Comparison of ENCODE assay signal across 23 cellular contexts in the genomic region with DNA sequence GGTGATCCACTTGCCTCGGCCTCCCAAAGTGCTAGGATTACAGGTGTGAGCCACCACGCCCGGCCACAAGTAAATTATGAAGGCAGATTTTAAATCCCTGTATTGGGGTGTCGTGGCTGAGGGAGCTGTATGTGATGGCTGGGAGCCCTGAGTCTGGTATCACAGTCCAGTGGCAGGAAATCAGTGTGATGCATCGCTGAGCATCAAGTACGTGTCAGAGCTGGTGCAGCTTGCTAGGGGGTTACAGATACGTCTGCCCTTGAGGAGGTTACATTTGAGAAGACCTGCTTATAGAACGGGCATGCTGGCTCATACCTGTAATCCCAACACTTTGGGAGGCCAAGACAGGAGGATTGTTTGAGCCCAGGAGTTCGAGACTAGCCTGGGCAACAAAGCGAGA. TPM values are rescaled to one million over a fixed set of nuclear protein-coding genes. Genes with fewer than 3 reads are reported as not detected.
DNase-seq lines count a peak whose midpoint lies in the region; ATAC-seq and TF ChIP-seq lines count a peak whose summit lies in the region.
"Had no signal": no experiment of that assay in that cellular context is flagged by ENCODE, and none has a peak within 500 bp of the region (broad histone marks: within the 10 kb centered on the region; RNA-seq: fewer than 3 reads in every experiment).

No MANE protein-coding gene starts in this region.

- POLR2A ChIA-PET in activated CD8-positive, alpha-beta T cell treated with anti-CD3 and anti-CD28 coated beads, Interleukin-2, amount 10 ng/mL, durations not matched to agents 7 days and 5 days (lab: Charles Lee), result no interaction called here
- POLR2A ChIA-PET in activated CD8-positive, alpha-beta T cell treated with anti-CD3 and anti-CD28 coated beads for 36 hours (lab: Charles Lee), result no interaction called here

- no peak overlapping the region for H3K27ac Mint-ChIP-seq in activated CD8-positive, alpha-beta T cell treated with anti-CD3 and anti-CD28 coated beads, Interleukin-2, amount 10 ng/mL, durations not matched to agents 7 days and 5 days
- H3K27ac Mint-ChIP-seq in activated CD8-positive, alpha-beta T cell treated with anti-CD3 and anti-CD28 coated beads for 36 hours, result no peak overlapping the region

- CTCF ChIA-PET in activated CD8-positive, alpha-beta T cell treated with anti-CD3 and anti-CD28 coated beads, Interleukin-2, amount 10 ng/mL, durations not matched to agents 7 days and 5 days (lab: Charles Lee), result interaction anchor here (0.9 to 1.5 kb wide), 2 partner anchors 22 to 122 kb away, joined by 3 to 5 read pairs; no protein-coding TSS in a partner anchor
- CTCF ChIA-PET in activated CD8-positive, alpha-beta T cell treated with anti-CD3 and anti-CD28 coated beads for 36 hours (lab: Charles Lee), result interaction anchor here (1.2 to 4.0 kb wide), 3 partner anchors 8 to 131 kb away, joined by 6 to 18 read pairs (median 6); no protein-coding TSS in a partner anchor

- H3K4me1 ChIP-seq in colonic mucosa, result no peaks in the 10 kb centered on the region

- H3K27ac ChIP-seq in colonic mucosa, result no peak overlapping the region
- H3K27ac ChIP-seq: C4-2B, KMS-11, Peyer's patch, SJSA1 had no signal

- no peaks in the 10 kb centered on the region for H3K27me3 Mint-ChIP-seq in activated CD8-positive, alpha-beta T cell treated with anti-CD3 and anti-CD28 coated beads, Interleukin-2, amount 10 ng/mL, durations not matched to agents 7 days and 5 days (ENCODE audit: low read depth)
- no peaks in the 10 kb centered on the region for H3K27me3 Mint-ChIP-seq in activated CD8-positive, alpha-beta T cell treated with anti-CD3 and anti-CD28 coated beads for 36 hours

- H3K4me3 ChIP-seq in GM12865 (ENCODE audit: low read depth, low read length), result no peak overlapping the region
- no peak overlapping the region for H3K4me3 ChIP-seq in colonic mucosa
- H3K4me3 ChIP-seq: Peyer's patch, SJSA1 had no signal

- H3K4me3 Mint-ChIP-seq in activated CD8-positive, alpha-beta T cell treated with anti-CD3 and anti-CD28 coated beads, Interleukin-2, amount 10 ng/mL, durations not matched to agents 7 days and 5 days, result no peak overlapping the region
- H3K4me3 Mint-ChIP-seq in activated CD8-positive, alpha-beta T cell treated with anti-CD3 and anti-CD28 coated beads for 36 hours, result no peak overlapping the region

- no peaks in the 10 kb centered on the region for H3K9me3 ChIP-seq in colonic mucosa
- H3K9me3 ChIP-seq: Peyer's patch had no signal

- H3K36me3 Mint-ChIP-seq in activated CD8-positive, alpha-beta T cell treated with anti-CD3 and anti-CD28 coated beads, Interleukin-2, amount 10 ng/mL, durations not matched to agents 7 days and 5 days (ENCODE audit: low read depth), result peaks cover 57% of the 10 kb centered on the region
- peaks cover 76% of the 10 kb centered on the region for H3K36me3 Mint-ChIP-seq in activated CD8-positive, alpha-beta T cell treated with anti-CD3 and anti-CD28 coated beads for 36 hours (ENCODE audit: low read depth)

- intact Hi-C loops in activated CD8-positive, alpha-beta T cell treated with anti-CD3 and anti-CD28 coated beads for 36 hours (cut with micrococcal nuclease), result no loop called here
- intact Hi-C loops in colonic mucosa (cut with DNase I) (no loop called here), posterior vena cava (cut with DNase I) (no loop called here)

- no peaks in the 10 kb centered on the region for H3K9me3 Mint-ChIP-seq in activated CD8-positive, alpha-beta T cell treated with anti-CD3 and anti-CD28 coated beads, Interleukin-2, amount 10 ng/mL, durations not matched to agents 7 days and 5 days (ENCODE audit: insufficient read depth)
- no peaks in the 10 kb centered on the region for H3K9me3 Mint-ChIP-seq in activated CD8-positive, alpha-beta T cell treated with anti-CD3 and anti-CD28 coated beads for 36 hours

- no peaks in the 10 kb centered on the region for H3K36me3 ChIP-seq in colonic mucosa

- no peak overlapping the region for H3K9ac ChIP-seq in colonic mucosa (ENCODE audit: low read depth in 2 of 2, low read length in 2 of 2)
- H3K9ac ChIP-seq: KMS-11 had no signal

- peak; percentile 20 for DNase-seq in activated CD8-positive, alpha-beta T cell treated with anti-CD3 and anti-CD28 coated beads, Interleukin-2, amount 10 ng/mL, durations not matched to agents 7 days and 5 days
- no peak for DNase-seq in activated CD8-positive, alpha-beta T cell treated with anti-CD3 and anti-CD28 coated beads for 36 hours
- DNase-seq in GM12865 (ENCODE audit: low read depth), result peak; percentile 26
- DNase-seq in colonic mucosa, result peak; percentile 10
- peak; percentile 32 for DNase-seq in posterior vena cava (ENCODE audit: low spot score)
- DNase-seq in T-helper 9 cell, result no peak
- no peak for DNase-seq in NCI-H2171 (lab: John Stamatoyannopoulos, UW)
- DNase-seq in NK-92 (lab: John Stamatoyannopoulos, UW; ENCODE audit: unreplicated experiment), result no peak
- DNase-seq: AML-193, DND-41, GOT3, IMR-90, NCI-H1105, NCI-H2029 treated with DMSO at 0.1 percent for 48 hours, NCI-H345, NCI-H524, NCI-H82, Peyer's patch had no signal

- no peak for TF ChIP-seq CTCF in activated CD8-positive, alpha-beta T cell treated with anti-CD3 and anti-CD28 coated beads for 36 hours (IDR thresholded peaks at IDR 0.05)
- TF ChIP-seq CTCF in GM12865 (IDR thresholded peaks at IDR 0.05; ENCODE audit: insufficient read depth, low read depth, low read length, missing control alignments), result no peak
- TF ChIP-seq CTCF in colonic mucosa (IDR thresholded peaks at IDR 0.05), result no peak

- H3K4me1 Mint-ChIP-seq in activated CD8-positive, alpha-beta T cell treated with anti-CD3 and anti-CD28 coated beads, Interleukin-2, amount 10 ng/mL, durations not matched to agents 7 days and 5 days (ENCODE audit: low read depth), result peaks cover 46% of the 10 kb centered on the region
- peaks cover 53% of the 10 kb centered on the region for H3K4me1 Mint-ChIP-seq in activated CD8-positive, alpha-beta T cell treated with anti-CD3 and anti-CD28 coated beads for 36 hours (ENCODE audit: low read depth)

- ATAC-seq in activated CD8-positive, alpha-beta T cell treated with anti-CD3 and anti-CD28 coated beads, Interleukin-2, amount 10 ng/mL, durations not matched to agents 7 days and 5 days, result no peak
- no peak for ATAC-seq in activated CD8-positive, alpha-beta T cell treated with anti-CD3 and anti-CD28 coated beads for 36 hours
- ATAC-seq: HCT116, Right ventricle myocardium inferior had no signal

- H3K27me3 ChIP-seq in colonic mucosa, result no peaks in the 10 kb centered on the region
- H3K27me3 ChIP-seq: Peyer's patch, SJSA1 had no signal

RNA-seq across cellular contexts. Expression of gene ENOSF1, which starts 4.3 kb away (rescaled TPM):
- 10 to 100 TPM; 66.0 to 74.1 TPM for total RNA-seq in activated CD8-positive, alpha-beta T cell treated with anti-CD3 and anti-CD28 coated beads, Interleukin-2, amount 10 ng/mL, durations not matched to agents 7 days and 5 days
- 100 to 1,000 TPM; 113 to 114 TPM for total RNA-seq in activated CD8-positive, alpha-beta T cell treated with anti-CD3 and anti-CD28 coated beads for 36 hours
- total RNA-seq in colonic mucosa, result 100 to 1,000 TPM in 1 of 2 donors, 10 to 100 TPM in 1; 51.7 to 103 TPM
- 10 to 100 TPM; 38.1 to 57.7 TPM for total RNA-seq in posterior vena cava

RNA-seq across cellular contexts. Expression of gene TYMS, which starts 50.6 kb away (rescaled TPM):
- total RNA-seq in activated CD8-positive, alpha-beta T cell treated with anti-CD3 and anti-CD28 coated beads, Interleukin-2, amount 10 ng/mL, durations not matched to agents 7 days and 5 days, result 100 to 1,000 TPM; 502 to 505 TPM
- 100 to 1,000 TPM; 324 to 329 TPM for total RNA-seq in activated CD8-positive, alpha-beta T cell treated with anti-CD3 and anti-CD28 coated beads for 36 hours
- 100 to 1,000 TPM in 1 of 2 donors, 10 to 100 TPM in 1; 32.8 to 131 TPM for total RNA-seq in colonic mucosa
- total RNA-seq in posterior vena cava, result 1 to 10 TPM; 4.0 TPM

Comparison
In these comparisons a context has a peak if more than half of its experiments do, and no peak if none do; other contexts are left out.
1. DNase-seq: peak in activated CD8-positive, alpha-beta T cell treated with anti-CD3 and anti-CD28 coated beads, Interleukin-2, amount 10 ng/mL, durations not matched to agents 7 days and 5 days (single experiment), GM12865 (single experiment), colonic mucosa (single experiment) and posterior vena cava (single experiment); none in activated CD8-positive, alpha-beta T cell treated with anti-CD3 and anti-CD28 coated beads for 36 hours (single experiment), T-helper 9 cell (single experiment), NCI-H2171 (single experiment) and NK-92 (single experiment).
2. RNA of gene TYMS, which starts 50.6 kb away (total RNA-seq): 502 to 505 TPM in activated CD8-positive, alpha-beta T cell treated with anti-CD3 and anti-CD28 coated beads, Interleukin-2, amount 10 ng/mL, durations not matched to agents 7 days and 5 days, 324 to 329 TPM in activated CD8-positive, alpha-beta T cell treated with anti-CD3 and anti-CD28 coated beads for 36 hours and 32.8 to 131 TPM in colonic mucosa; 4.0 TPM in posterior vena cava; every median in the first group is over 4 times any median in the second.